Comparison of ENCODE assay signal across 29 cellular contexts in genomic region chr18:68965817-68966216, GRCh38.
"Had no signal": no experiment of that assay in that cellular context is flagged by ENCODE, and none has a peak within 500 bp of the region (broad histone marks: within the 10 kb centered on the region; RNA-seq: fewer than 3 reads in every experiment).

No MANE protein-coding gene starts in this region.

- H3K4me3 Mint-ChIP-seq: activated CD4-positive, alpha-beta memory T cell treated with anti-CD3 and anti-CD28 coated beads, Interleukin-2, amount 10 ng/mL, durations not matched to agents 7 days and 5 days; activated CD4-positive, alpha-beta T cell treated with anti-CD3 and anti-CD28 coated beads, Interleukin-2, amount 10 ng/mL, durations not matched to agents 7 days and 5 days; activated naive CD8-positive, alpha-beta T cell; activated T-cell treated with anti-CD3 and anti-CD28 coated beads, Interleukin-2, amount 50 U/mL, for 24 hours; activated T-cell treated with anti-CD3 and anti-CD28 coated beads, Interleukin-2, amount 50 U/mL, for 72 hours; activated T-helper 17 cell treated with anti-CD3 and anti-CD28 coated beads, Interleukin-2, amount 50 U/mL, for 72 hours; brain; central memory CD8-positive, alpha-beta T cell; effector memory CD8-positive, alpha-beta T cell had no signal

- H3K36me3 Mint-ChIP-seq: activated naive CD8-positive, alpha-beta T cell; brain had no signal

- H3K27ac Mint-ChIP-seq: activated CD4-positive, alpha-beta memory T cell treated with anti-CD3 and anti-CD28 coated beads, Interleukin-2, amount 10 ng/mL, durations not matched to agents 7 days and 5 days; activated CD4-positive, alpha-beta T cell treated with anti-CD3 and anti-CD28 coated beads, Interleukin-2, amount 10 ng/mL, durations not matched to agents 7 days and 5 days; activated naive CD8-positive, alpha-beta T cell; activated T-cell treated with anti-CD3 and anti-CD28 coated beads, Interleukin-2, amount 50 U/mL, for 24 hours; activated T-cell treated with anti-CD3 and anti-CD28 coated beads, Interleukin-2, amount 50 U/mL, for 72 hours; activated T-helper 17 cell treated with anti-CD3 and anti-CD28 coated beads, Interleukin-2, amount 50 U/mL, for 72 hours; brain; effector memory CD8-positive, alpha-beta T cell had no signal

- H3K9me3 Mint-ChIP-seq: activated CD4-positive, alpha-beta memory T cell treated with anti-CD3 and anti-CD28 coated beads, Interleukin-2, amount 10 ng/mL, durations not matched to agents 7 days and 5 days; activated CD4-positive, alpha-beta T cell treated with anti-CD3 and anti-CD28 coated beads, Interleukin-2, amount 10 ng/mL, durations not matched to agents 7 days and 5 days; activated T-cell treated with anti-CD3 and anti-CD28 coated beads, Interleukin-2, amount 50 U/mL, for 24 hours; activated T-cell treated with anti-CD3 and anti-CD28 coated beads, Interleukin-2, amount 50 U/mL, for 72 hours; activated T-helper 17 cell treated with anti-CD3 and anti-CD28 coated beads, Interleukin-2, amount 50 U/mL, for 72 hours; central memory CD8-positive, alpha-beta T cell; effector memory CD8-positive, alpha-beta T cell had no signal

- ATAC-seq: activated T-cell treated with anti-CD3 and anti-CD28 coated beads, Interleukin-2, amount 50 U/mL, for 72 hours; activated T-helper 17 cell treated with anti-CD3 and anti-CD28 coated beads, Interleukin-2, amount 50 U/mL, for 72 hours; effector memory CD8-positive, alpha-beta T cell; foreskin keratinocyte; gastrocnemius medialis; heart left ventricle had no signal

- DNase-seq: activated CD4-positive, alpha-beta memory T cell treated with anti-CD3 and anti-CD28 coated beads, Interleukin-2, amount 10 ng/mL, durations not matched to agents 7 days and 5 days; activated CD4-positive, alpha-beta T cell treated with anti-CD3 and anti-CD28 coated beads for 1 hour; activated CD4-positive, alpha-beta T cell treated with anti-CD3 and anti-CD28 coated beads for 4 hours; activated CD4-positive, alpha-beta T cell treated with anti-CD3 and anti-CD28 coated beads, Interleukin-2, amount 10 ng/mL, durations not matched to agents 7 days and 5 days; activated CD4-positive, alpha-beta T cell treated with anti-CD3 and anti-CD28 coated beads, Interleukin-2, amount 50 U/mL, for 4 hours; activated CD8-positive, alpha-beta memory T cell treated with anti-CD3 and anti-CD28 coated beads, Interleukin-2, amount 50 U/mL, for 48 hours; activated effector memory CD4-positive, alpha-beta T cell treated with Interleukin-2 at 50 U/mL for 16 hours; activated gamma-delta T cell treated with Interleukin-2 at 50 U/mL for 16 hours; activated naive CD4-positive, alpha-beta T cell treated with anti-CD3 and anti-CD28 coated beads, Interleukin-2, amount 50 U/mL, for 16 hours; activated naive CD4-positive, alpha-beta T cell treated with Interleukin-2 at 50 U/mL for 16 hours; activated T-cell treated with anti-CD3 and anti-CD28 coated beads for 4 hours; activated T-cell treated with anti-CD3 and anti-CD28 coated beads, Interleukin-2, amount 50 U/mL, for 24 hours; activated T-cell treated with anti-CD3 and anti-CD28 coated beads, Interleukin-2, amount 50 U/mL, for 72 hours; amniotic stem cell; anterior cingulate cortex; cortex of kidney; dermis blood vessel endothelial cell; effector CD4-positive, alpha-beta T cell; effector memory CD8-positive, alpha-beta T cell; erythroblast; foreskin keratinocyte; gastrocnemius medialis; glutamatergic neuron; heart left ventricle; T-helper 2 cell had no signal

- H3K27me3 Mint-ChIP-seq: activated CD4-positive, alpha-beta memory T cell treated with anti-CD3 and anti-CD28 coated beads, Interleukin-2, amount 10 ng/mL, durations not matched to agents 7 days and 5 days; activated CD4-positive, alpha-beta T cell treated with anti-CD3 and anti-CD28 coated beads, Interleukin-2, amount 10 ng/mL, durations not matched to agents 7 days and 5 days; activated naive CD8-positive, alpha-beta T cell; activated T-cell treated with anti-CD3 and anti-CD28 coated beads, Interleukin-2, amount 50 U/mL, for 24 hours; activated T-helper 17 cell treated with anti-CD3 and anti-CD28 coated beads, Interleukin-2, amount 50 U/mL, for 72 hours; brain; central memory CD8-positive, alpha-beta T cell; effector memory CD8-positive, alpha-beta T cell had no signal

- H3K4me1 Mint-ChIP-seq: activated CD4-positive, alpha-beta memory T cell treated with anti-CD3 and anti-CD28 coated beads, Interleukin-2, amount 10 ng/mL, durations not matched to agents 7 days and 5 days; activated CD4-positive, alpha-beta T cell treated with anti-CD3 and anti-CD28 coated beads, Interleukin-2, amount 10 ng/mL, durations not matched to agents 7 days and 5 days; activated T-helper 17 cell treated with anti-CD3 and anti-CD28 coated beads, Interleukin-2, amount 50 U/mL, for 72 hours; brain; central memory CD8-positive, alpha-beta T cell had no signal
